ENCODE assay signal across 3 cellular contexts in the genomic region with DNA sequence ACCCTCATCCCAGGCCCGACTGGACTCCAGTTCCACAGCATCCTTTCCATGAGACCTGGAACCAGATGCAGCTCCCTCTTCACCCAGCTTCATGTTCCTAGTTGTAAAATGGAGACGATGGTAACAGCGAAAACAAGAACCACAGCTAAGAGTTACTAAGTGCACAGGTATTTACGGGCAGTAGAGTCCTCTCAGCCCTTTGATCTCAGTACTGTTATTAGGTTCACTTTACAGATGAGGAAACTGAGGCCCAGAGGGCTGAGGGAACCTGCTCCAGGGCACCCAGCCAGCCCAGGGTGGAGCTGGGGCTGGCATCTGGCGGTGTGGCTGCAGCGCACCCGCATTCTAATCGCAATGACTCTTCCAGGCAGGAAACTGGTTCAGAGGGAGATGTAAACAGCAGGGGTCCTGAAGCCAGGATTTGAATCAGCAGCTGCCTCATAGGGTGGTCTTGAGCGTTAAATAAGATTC.
TF ChIP-seq lines count a peak whose summit lies in the region.

No MANE protein-coding gene starts in this region.

TF ChIP-seq in A549, 52 proteins besides CTCF, POLR2A, EP300 and RAD21:
- TF ChIP-seq ESRRA (IDR thresholded peaks at IDR 0.05; ENCODE audit: borderline replicate concordance, low read length): no peak
- TF ChIP-seq KDM1A (IDR thresholded peaks at IDR 0.05; ENCODE audit: low read depth): no peak
- TF ChIP-seq ZNF302 (CRISPR knock-in tag; IDR thresholded peaks at IDR 0.05): no peak
- TF ChIP-seq, protein P1, sequence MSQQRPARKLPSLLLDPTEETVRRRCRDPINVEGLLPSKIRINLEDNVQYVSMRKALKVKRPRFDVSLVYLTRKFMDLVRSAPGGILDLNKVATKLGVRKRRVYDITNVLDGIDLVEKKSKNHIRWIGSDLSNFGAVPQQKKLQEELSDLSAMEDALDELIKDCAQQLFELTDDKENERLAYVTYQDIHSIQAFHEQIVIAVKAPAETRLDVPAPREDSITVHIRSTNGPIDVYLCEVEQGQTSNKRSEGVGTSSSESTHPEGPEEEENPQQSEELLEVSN (IDR thresholded peaks at IDR 0.05; ENCODE audit: borderline replicate concordance, low read depth): no peak
- TF ChIP-seq CBX8 (IDR thresholded peaks at IDR 0.05): no peak
- TF ChIP-seq HOXB13 (CRISPR knock-in tag; IDR thresholded peaks at IDR 0.05; ENCODE audit: low read depth): no peak
- no peak for TF ChIP-seq HOXB5 (CRISPR knock-in tag; IDR thresholded peaks at IDR 0.05)
- no peak for TF ChIP-seq HOXA7 (CRISPR knock-in tag; IDR thresholded peaks at IDR 0.05)
- TF ChIP-seq RARB (CRISPR knock-in tag; IDR thresholded peaks at IDR 0.05): no peak
- TF ChIP-seq HDAC2 (IDR thresholded peaks at IDR 0.05): no peak
- TF ChIP-seq ZC3H11A (IDR thresholded peaks at IDR 0.05): no peak
- no peak for TF ChIP-seq CBX2 (IDR thresholded peaks at IDR 0.05; ENCODE audit: borderline replicate concordance, low read depth)
- no peak for TF ChIP-seq PHF8 (IDR thresholded peaks at IDR 0.05; ENCODE audit: borderline replicate concordance, low read depth)
- TF ChIP-seq, protein P2, sequence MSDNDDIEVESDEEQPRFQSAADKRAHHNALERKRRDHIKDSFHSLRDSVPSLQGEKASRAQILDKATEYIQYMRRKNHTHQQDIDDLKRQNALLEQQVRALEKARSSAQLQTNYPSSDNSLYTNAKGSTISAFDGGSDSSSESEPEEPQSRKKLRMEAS (IDR thresholded peaks at IDR 0.05): no peak
- TF ChIP-seq FOSB (CRISPR knock-in tag; IDR thresholded peaks at IDR 0.05): no peak
- no peak for TF ChIP-seq CEBPB (IDR thresholded peaks at IDR 0.05)
- no peak for TF ChIP-seq EHF (CRISPR knock-in tag; IDR thresholded peaks at IDR 0.05)
- no peak for TF ChIP-seq MYC (IDR thresholded peaks at IDR 0.05; ENCODE audit: borderline replicate concordance, low read length)
- TF ChIP-seq FOXS1 (CRISPR knock-in tag; IDR thresholded peaks at IDR 0.05): no peak

TF ChIP-seq in HCT116, 20 proteins besides CTCF, POLR2A, EP300 and RAD21:
- TF ChIP-seq CEBPB (IDR thresholded peaks at IDR 0.05; ENCODE audit: low read depth) (no peak), SP1 (IDR thresholded peaks at IDR 0.05; ENCODE audit: low read depth) (no peak), SIN3A (IDR thresholded peaks at IDR 0.05; ENCODE audit: low read depth) (no peak), ZNF274 (IDR thresholded peaks at IDR 0.05; ENCODE audit: low read depth, low read length) (no peak), EZH2phosphoT487 (IDR thresholded peaks at IDR 0.05; ENCODE audit: borderline replicate concordance) (no peak), CBX3 (IDR thresholded peaks at IDR 0.05; ENCODE audit: low read depth) (no peak), JUND (IDR thresholded peaks at IDR 0.05) (no peak), SRF (IDR thresholded peaks at IDR 0.05; ENCODE audit: low read depth) (no peak), ZFX (IDR thresholded peaks at IDR 0.05) (no peak), TCF7L2 (IDR thresholded peaks at IDR 0.05; ENCODE audit: borderline replicate concordance, extremely low read depth, insufficient read depth, insufficient read length) (no peak)
- TF ChIP-seq, protein P3, sequence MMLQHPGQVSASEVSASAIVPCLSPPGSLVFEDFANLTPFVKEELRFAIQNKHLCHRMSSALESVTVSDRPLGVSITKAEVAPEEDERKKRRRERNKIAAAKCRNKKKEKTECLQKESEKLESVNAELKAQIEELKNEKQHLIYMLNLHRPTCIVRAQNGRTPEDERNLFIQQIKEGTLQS (IDR thresholded peaks at IDR 0.05): no peak

TF ChIP-seq in WTC11, 78 proteins besides CTCF, POLR2A, EP300 and RAD21:
- TF ChIP-seq ZNF232 (CRISPR knock-in tag; IDR thresholded peaks at IDR 0.05): no peak
- TF ChIP-seq, protein P4, sequence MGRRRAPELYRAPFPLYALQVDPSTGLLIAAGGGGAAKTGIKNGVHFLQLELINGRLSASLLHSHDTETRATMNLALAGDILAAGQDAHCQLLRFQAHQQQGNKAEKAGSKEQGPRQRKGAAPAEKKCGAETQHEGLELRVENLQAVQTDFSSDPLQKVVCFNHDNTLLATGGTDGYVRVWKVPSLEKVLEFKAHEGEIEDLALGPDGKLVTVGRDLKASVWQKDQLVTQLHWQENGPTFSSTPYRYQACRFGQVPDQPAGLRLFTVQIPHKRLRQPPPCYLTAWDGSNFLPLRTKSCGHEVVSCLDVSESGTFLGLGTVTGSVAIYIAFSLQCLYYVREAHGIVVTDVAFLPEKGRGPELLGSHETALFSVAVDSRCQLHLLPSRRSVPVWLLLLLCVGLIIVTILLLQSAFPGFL (CRISPR knock-in tag; IDR thresholded peaks at IDR 0.05; ENCODE audit: borderline replicate concordance): no peak
- no peak for TF ChIP-seq IRF2 (CRISPR knock-in tag; IDR thresholded peaks at IDR 0.05; ENCODE audit: borderline replicate concordance, low read depth)
- TF ChIP-seq, protein P5, sequence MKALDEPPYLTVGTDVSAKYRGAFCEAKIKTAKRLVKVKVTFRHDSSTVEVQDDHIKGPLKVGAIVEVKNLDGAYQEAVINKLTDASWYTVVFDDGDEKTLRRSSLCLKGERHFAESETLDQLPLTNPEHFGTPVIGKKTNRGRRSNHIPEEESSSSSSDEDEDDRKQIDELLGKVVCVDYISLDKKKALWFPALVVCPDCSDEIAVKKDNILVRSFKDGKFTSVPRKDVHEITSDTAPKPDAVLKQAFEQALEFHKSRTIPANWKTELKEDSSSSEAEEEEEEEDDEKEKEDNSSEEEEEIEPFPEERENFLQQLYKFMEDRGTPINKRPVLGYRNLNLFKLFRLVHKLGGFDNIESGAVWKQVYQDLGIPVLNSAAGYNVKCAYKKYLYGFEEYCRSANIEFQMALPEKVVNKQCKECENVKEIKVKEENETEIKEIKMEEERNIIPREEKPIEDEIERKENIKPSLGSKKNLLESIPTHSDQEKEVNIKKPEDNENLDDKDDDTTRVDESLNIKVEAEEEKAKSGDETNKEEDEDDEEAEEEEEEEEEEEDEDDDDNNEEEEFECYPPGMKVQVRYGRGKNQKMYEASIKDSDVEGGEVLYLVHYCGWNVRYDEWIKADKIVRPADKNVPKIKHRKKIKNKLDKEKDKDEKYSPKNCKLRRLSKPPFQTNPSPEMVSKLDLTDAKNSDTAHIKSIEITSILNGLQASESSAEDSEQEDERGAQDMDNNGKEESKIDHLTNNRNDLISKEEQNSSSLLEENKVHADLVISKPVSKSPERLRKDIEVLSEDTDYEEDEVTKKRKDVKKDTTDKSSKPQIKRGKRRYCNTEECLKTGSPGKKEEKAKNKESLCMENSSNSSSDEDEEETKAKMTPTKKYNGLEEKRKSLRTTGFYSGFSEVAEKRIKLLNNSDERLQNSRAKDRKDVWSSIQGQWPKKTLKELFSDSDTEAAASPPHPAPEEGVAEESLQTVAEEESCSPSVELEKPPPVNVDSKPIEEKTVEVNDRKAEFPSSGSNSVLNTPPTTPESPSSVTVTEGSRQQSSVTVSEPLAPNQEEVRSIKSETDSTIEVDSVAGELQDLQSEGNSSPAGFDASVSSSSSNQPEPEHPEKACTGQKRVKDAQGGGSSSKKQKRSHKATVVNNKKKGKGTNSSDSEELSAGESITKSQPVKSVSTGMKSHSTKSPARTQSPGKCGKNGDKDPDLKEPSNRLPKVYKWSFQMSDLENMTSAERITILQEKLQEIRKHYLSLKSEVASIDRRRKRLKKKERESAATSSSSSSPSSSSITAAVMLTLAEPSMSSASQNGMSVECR (CRISPR knock-in tag; IDR thresholded peaks at IDR 0.05; ENCODE audit: borderline replicate concordance): no peak
- no peak for TF ChIP-seq SMAD4 (CRISPR knock-in tag; IDR thresholded peaks at IDR 0.05)
- TF ChIP-seq, protein P6, sequence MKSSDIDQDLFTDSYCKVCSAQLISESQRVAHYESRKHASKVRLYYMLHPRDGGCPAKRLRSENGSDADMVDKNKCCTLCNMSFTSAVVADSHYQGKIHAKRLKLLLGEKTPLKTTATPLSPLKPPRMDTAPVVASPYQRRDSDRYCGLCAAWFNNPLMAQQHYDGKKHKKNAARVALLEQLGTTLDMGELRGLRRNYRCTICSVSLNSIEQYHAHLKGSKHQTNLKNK (CRISPR knock-in tag; IDR thresholded peaks at IDR 0.05): no peak
- no peak for TF ChIP-seq FOXJ3 (CRISPR knock-in tag; IDR thresholded peaks at IDR 0.05; ENCODE audit: borderline replicate concordance)
- TF ChIP-seq ZNF423 (CRISPR knock-in tag; IDR thresholded peaks at IDR 0.05): 0 out of 2 replicates have a peak, but pooled peaks have one; percentile 32
